In the genomic region with DNA sequence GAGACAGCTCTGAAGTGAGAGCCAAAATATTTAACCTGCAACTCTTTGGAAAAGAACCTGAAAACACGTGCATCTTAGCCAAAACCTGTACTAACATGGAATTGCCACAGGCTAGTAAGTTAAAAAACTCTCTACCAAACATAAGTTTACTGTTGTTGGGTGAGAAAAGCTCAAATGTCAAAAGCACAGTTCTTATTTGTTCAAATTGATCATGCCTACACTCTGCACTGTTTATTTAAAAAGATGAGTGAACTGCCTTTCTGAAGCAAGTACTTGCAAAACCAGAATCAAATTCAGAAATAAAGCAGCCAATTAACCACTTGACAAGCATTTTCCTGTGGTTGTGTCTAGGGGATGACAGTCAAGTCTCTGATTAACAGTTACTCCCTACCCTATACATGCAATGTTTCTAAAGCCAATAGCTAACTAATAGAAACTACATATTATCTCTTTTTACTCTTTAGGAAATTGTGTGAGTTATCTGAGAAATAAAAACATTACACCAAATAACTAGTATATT, we compare ENCODE assay signal across 15 cellular contexts. TPM values are rescaled to one million over a fixed set of nuclear protein-coding genes. Genes with fewer than 3 reads are reported as not detected.
DNase-seq lines count a peak whose midpoint lies in the region; ATAC-seq and TF ChIP-seq lines count a peak whose summit lies in the region.
"Had no signal": no experiment of that assay in that cellular context is flagged by ENCODE, and none has a peak within 500 bp of the region (broad histone marks: within the 10 kb centered on the region; RNA-seq: fewer than 3 reads in every experiment).

No MANE protein-coding gene starts in this region.

- intact Hi-C loops in left ventricle myocardium superior (cut with micrococcal nuclease): no loop called here

- peaks cover 15% of the 10 kb centered on the region for H3K4me1 Mint-ChIP-seq in activated T-cell treated with anti-CD3 and anti-CD28 coated beads, Interleukin-2, amount 50 U/mL, for 4 hours (ENCODE audit: low read depth)

- in situ Hi-C loops in G401 (cut with HindIII; ENCODE audit: low sequenced_read_pairs): no loop called here

- no peaks in the 10 kb centered on the region for H3K36me3 Mint-ChIP-seq in activated T-cell treated with anti-CD3 and anti-CD28 coated beads, Interleukin-2, amount 50 U/mL, for 4 hours (ENCODE audit: insufficient read depth)

- no peak for TF ChIP-seq CTCF in choroid plexus epithelial cell (conservative IDR thresholded peaks at IDR 0.05; ENCODE audit: low read depth, low read length)

- peak; percentile 19 to 35 for ATAC-seq in activated T-cell treated with anti-CD3 and anti-CD28 coated beads, Interleukin-2, amount 50 U/mL, for 4 hours
- no peak for ATAC-seq in left ventricle myocardium superior
- ATAC-seq in GM21423 (IDR thresholded peaks at IDR 0.05; ENCODE audit: unreplicated experiment): no peak
- no peak for ATAC-seq in HG03175 (IDR thresholded peaks at IDR 0.05; ENCODE audit: unreplicated experiment)

- DNase-seq in activated T-cell treated with anti-CD3 and anti-CD28 coated beads, Interleukin-2, amount 50 U/mL, for 4 hours: no peak
- no peak for DNase-seq in activated T-cell treated with anti-CD3 and anti-CD28 coated beads, Interleukin-2, amount 50 U/mL, for 1 hour
- peak; percentile 24 for DNase-seq in NCI-H2196 treated with DMSO at 0.1 percent for 48 hours (lab: John Stamatoyannopoulos, UW; ENCODE audit: unreplicated experiment)
- no peak for DNase-seq in choroid plexus epithelial cell (ENCODE audit: low read depth)
- no peak for DNase-seq in left ventricle myocardium superior
- DNase-seq in G401 (ENCODE audit: low spot score): no peak
- DNase-seq: adrenal gland, AML-193, glutamatergic neuron, kidney glomerular epithelial cell, NCI-H1436, posterior cingulate gyrus had no signal

- H3K4me3 ChIP-seq in choroid plexus epithelial cell (ENCODE audit: low read depth, low read length): peak overlapping the region; percentile 68
- H3K4me3 ChIP-seq: adrenal gland, thoracic aorta had no signal

- no peaks in the 10 kb centered on the region for H3K9me3 Mint-ChIP-seq in activated T-cell treated with anti-CD3 and anti-CD28 coated beads, Interleukin-2, amount 50 U/mL, for 4 hours

- peak overlapping the region; percentile 61 for H3K4me3 Mint-ChIP-seq in activated T-cell treated with anti-CD3 and anti-CD28 coated beads, Interleukin-2, amount 50 U/mL, for 4 hours

- peaks cover 16% of the 10 kb centered on the region for H3K27me3 Mint-ChIP-seq in activated T-cell treated with anti-CD3 and anti-CD28 coated beads, Interleukin-2, amount 50 U/mL, for 4 hours (ENCODE audit: low read depth)

RNA-seq across cellular contexts. Expression of a gene that starts 5.6 kb away (rescaled TPM):
- 10 to 100 TPM in 2 of 3 donors, 1 to 10 TPM in 1; 8.0 to 11.2 (median 10.5) TPM for total RNA-seq in activated T-cell treated with anti-CD3 and anti-CD28 coated beads, Interleukin-2, amount 50 U/mL, for 4 hours
- total RNA-seq in left ventricle myocardium superior: 6.1 TPM
- total RNA-seq in G401 (2014; rRNA removed; shearing (Covaris generic)): 0.80 TPM in 1 of 2 replicates, not detected in the other

Comparison
In these comparisons a context has a peak if more than half of its experiments do, and no peak if none do; other contexts are left out.
1. ATAC-seq: peak in activated T-cell treated with anti-CD3 and anti-CD28 coated beads, Interleukin-2, amount 50 U/mL, for 4 hours (2 of 2); none in left ventricle myocardium superior (single experiment), GM21423 (single experiment) and HG03175 (single experiment).